1 cellular context compared by ENCODE assay signal in genomic region chr11:447923-448731, GRCh38.
TF ChIP-seq lines count a peak whose summit lies in the region.

No MANE protein-coding gene starts in this region.

TF ChIP-seq in HepG2, 621 proteins besides CTCF, POLR2A, EP300 and RAD21 (continued from another document and continues in another):
- TF ChIP-seq ZFP90 (CRISPR knock-in tag; IDR thresholded peaks at IDR 0.05; ENCODE audit: borderline replicate concordance) (peak; percentile 73; the same call in 1 of the 2 replicates), ZBTB46 (CRISPR knock-in tag; IDR thresholded peaks at IDR 0.05; ENCODE audit: borderline replicate concordance) (0 out of 2 replicates have a peak, but pooled peaks have one; percentile 67), ZNF292 (CRISPR knock-in tag; IDR thresholded peaks at IDR 0.05; ENCODE audit: borderline replicate concordance, low read depth) (no peak), ARNTL (CRISPR knock-in tag; IDR thresholded peaks at IDR 0.05) (peak; percentile 75; the same call in 1 of the 2 replicates), ZNF18 (CRISPR knock-in tag; IDR thresholded peaks at IDR 0.05; ENCODE audit: insufficient replicate concordance) (peak; percentile 27), STAT6 (CRISPR knock-in tag; IDR thresholded peaks at IDR 0.05; ENCODE audit: borderline replicate concordance) (no peak), PTBP1 (IDR thresholded peaks at IDR 0.05; ENCODE audit: low read depth, low read length, poor library complexity, severe bottlenecking) (peak; percentile 84), ZNF720 (CRISPR knock-in tag; IDR thresholded peaks at IDR 0.05) (no peak), TEF (CRISPR knock-in tag; IDR thresholded peaks at IDR 0.05) (no peak), TFDP2 (CRISPR knock-in tag; IDR thresholded peaks at IDR 0.05) (peak; percentile 71; the same call in 1 of the 2 replicates), NONO (IDR thresholded peaks at IDR 0.05) (no peak), NONO (CRISPR knock-in tag; conservative IDR thresholded peaks at IDR 0.05) (peak; percentile 75), THAP11 (CRISPR knock-in tag; IDR thresholded peaks at IDR 0.05) (peak; percentile 90), TBP (CRISPR knock-in tag; IDR thresholded peaks at IDR 0.05) (no peak), ZNF136 (CRISPR knock-in tag; IDR thresholded peaks at IDR 0.05; ENCODE audit: low read depth) (peak; percentile 80; the same call in 1 of the 2 replicates), TFE3 (CRISPR knock-in tag; IDR thresholded peaks at IDR 0.05) (peak; percentile 70), ZC3H13 (CRISPR knock-in tag; IDR thresholded peaks at IDR 0.05) (no peak), RFX5 (IDR thresholded peaks at IDR 0.05; ENCODE audit: low read depth, low read length) (no peak; the same call in 1 of the 2 replicates), TMF1 (CRISPR knock-in tag; IDR thresholded peaks at IDR 0.05; ENCODE audit: low read depth) (peak; percentile 68; the same call in 1 of the 2 replicates), ZNF713 (CRISPR knock-in tag; IDR thresholded peaks at IDR 0.05) (no peak), ETS1 (CRISPR knock-in tag; IDR thresholded peaks at IDR 0.05) (no peak), ZNF160 (CRISPR knock-in tag; IDR thresholded peaks at IDR 0.05) (peak; percentile 26; the same call in 1 of the 2 replicates), HNF1B (CRISPR knock-in tag; IDR thresholded peaks at IDR 0.05) (peak; percentile 93), ZNF770 (CRISPR knock-in tag; IDR thresholded peaks at IDR 0.05) (peak; percentile 50; the same call in 1 of the 2 replicates), SP4 (CRISPR knock-in tag; IDR thresholded peaks at IDR 0.05) (peak; percentile 90), ZNF777 (CRISPR knock-in tag; IDR thresholded peaks at IDR 0.05) (peak; percentile 54; the same call in 1 of the 2 replicates), ZNF142 (CRISPR knock-in tag; IDR thresholded peaks at IDR 0.05) (no peak), ZSCAN22 (CRISPR knock-in tag; IDR thresholded peaks at IDR 0.05) (no peak), UBTF (CRISPR knock-in tag; IDR thresholded peaks at IDR 0.05) (peak; percentile 79), RXRB (CRISPR knock-in tag; IDR thresholded peaks at IDR 0.05; ENCODE audit: borderline replicate concordance) (peak; percentile 67; the same call in 1 of the 2 replicates), ZBTB20 (CRISPR knock-in tag; IDR thresholded peaks at IDR 0.05; ENCODE audit: borderline replicate concordance, low read depth) (peak; percentile 57; the same call in 1 of the 2 replicates)
